1 cellular context compared by ENCODE assay signal in the genomic region with DNA sequence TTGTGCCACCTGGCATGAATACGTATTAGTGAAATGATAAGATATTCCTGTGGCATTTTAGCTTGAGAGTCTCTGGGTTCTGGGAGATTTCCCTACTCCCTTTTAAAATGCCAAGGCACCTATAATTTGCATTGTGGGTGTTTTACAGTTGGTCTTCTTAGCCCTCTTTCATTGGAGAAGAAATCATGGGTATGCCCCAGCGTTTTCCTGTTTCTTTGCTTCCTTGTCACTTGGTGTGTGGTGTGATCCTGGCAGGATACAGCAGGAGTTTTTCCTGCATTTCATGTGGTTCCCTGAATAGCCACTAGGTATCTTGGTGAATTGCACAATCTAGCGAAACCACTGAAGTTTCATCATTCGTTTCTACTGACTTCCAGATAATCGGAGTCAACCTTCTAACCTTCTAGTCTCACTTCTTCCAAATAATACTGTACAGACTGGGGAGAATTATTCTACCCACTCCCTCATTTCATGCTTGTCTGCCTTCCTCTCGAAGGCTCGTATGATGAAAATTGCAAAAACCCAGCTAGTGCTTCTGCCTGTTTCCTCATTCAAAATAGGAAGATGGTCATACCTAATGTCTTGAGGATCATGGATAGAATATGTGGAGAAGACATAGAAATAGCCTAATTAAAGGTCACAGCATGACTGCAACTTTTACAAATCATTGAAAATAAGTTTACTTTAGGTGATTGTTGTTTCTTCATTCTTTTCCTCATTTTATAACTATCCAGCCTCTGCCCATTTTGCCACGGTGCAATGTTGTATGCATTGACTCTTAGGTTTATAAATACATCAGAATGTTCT.
A peak's percentile ranks its signal among the peaks of the same experiment; 100 is the strongest.
TF ChIP-seq lines count a peak whose summit lies in the region.

No MANE protein-coding gene starts in this region.

TF ChIP-seq in K562, 482 proteins besides CTCF, POLR2A, EP300 and RAD21 (continued from another document and continues in another):
- TF ChIP-seq, protein P1, sequence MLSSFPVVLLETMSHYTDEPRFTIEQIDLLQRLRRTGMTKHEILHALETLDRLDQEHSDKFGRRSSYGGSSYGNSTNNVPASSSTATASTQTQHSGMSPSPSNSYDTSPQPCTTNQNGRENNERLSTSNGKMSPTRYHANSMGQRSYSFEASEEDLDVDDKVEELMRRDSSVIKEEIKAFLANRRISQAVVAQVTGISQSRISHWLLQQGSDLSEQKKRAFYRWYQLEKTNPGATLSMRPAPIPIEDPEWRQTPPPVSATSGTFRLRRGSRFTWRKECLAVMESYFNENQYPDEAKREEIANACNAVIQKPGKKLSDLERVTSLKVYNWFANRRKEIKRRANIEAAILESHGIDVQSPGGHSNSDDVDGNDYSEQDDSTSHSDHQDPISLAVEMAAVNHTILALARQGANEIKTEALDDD (IDR thresholded peaks at IDR 0.05): peak; percentile 90
- TF ChIP-seq, protein P2, sequence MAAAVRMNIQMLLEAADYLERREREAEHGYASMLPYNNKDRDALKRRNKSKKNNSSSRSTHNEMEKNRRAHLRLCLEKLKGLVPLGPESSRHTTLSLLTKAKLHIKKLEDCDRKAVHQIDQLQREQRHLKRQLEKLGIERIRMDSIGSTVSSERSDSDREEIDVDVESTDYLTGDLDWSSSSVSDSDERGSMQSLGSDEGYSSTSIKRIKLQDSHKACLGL (CRISPR knock-in tag; IDR thresholded peaks at IDR 0.05; ENCODE audit: borderline replicate concordance, poor library complexity, severe bottlenecking): no peak
- TF ChIP-seq SMARCA4 (IDR thresholded peaks at IDR 0.05) (peak; percentile 72), HOXB6 (CRISPR knock-in tag; IDR thresholded peaks at IDR 0.05; ENCODE audit: borderline replicate concordance) (0 out of 2 replicates have a peak, but pooled peaks have one; percentile 39), TGIF2 (CRISPR knock-in tag; IDR thresholded peaks at IDR 0.05) (no peak), MAFK (IDR thresholded peaks at IDR 0.05; ENCODE audit: low read length) (no peak), E2F3 (CRISPR knock-in tag; IDR thresholded peaks at IDR 0.05) (no peak), BHLHE40 (IDR thresholded peaks at IDR 0.05; ENCODE audit: low read length) (no peak), MYC (IDR thresholded peaks at IDR 0.05; ENCODE audit: low read depth, low read length) (peak; percentile 54; the same call in 1 of the 2 replicates), MYC (CRISPR knock-in tag; IDR thresholded peaks at IDR 0.05; ENCODE audit: borderline replicate concordance, low read depth) (no peak; the same call in none of the 2 replicates), TCF3 (CRISPR knock-in tag; IDR thresholded peaks at IDR 0.05) (no peak), SRSF9 (IDR thresholded peaks at IDR 0.05; ENCODE audit: borderline replicate concordance, low read depth, low read length) (no peak), RNF2 (IDR thresholded peaks at IDR 0.05) (no peak), ZNF232 (CRISPR knock-in tag; IDR thresholded peaks at IDR 0.05) (no peak), TBL1XR1 (IDR thresholded peaks at IDR 0.05; ENCODE audit: low read length in 2 of 2) (0 out of 4 replicates have a peak, but pooled peaks of 1 of the 2 experiments have one; percentile 25), POLR3G (IDR thresholded peaks at IDR 0.05; ENCODE audit: extremely low read depth, insufficient read length, insufficient replicate concordance) (no peak), PHF20 (IDR thresholded peaks at IDR 0.05; ENCODE audit: partially characterized antibody) (no peak), CTBP1 (IDR thresholded peaks at IDR 0.05; ENCODE audit: borderline replicate concordance) (no peak), HDAC1 (IDR thresholded peaks at IDR 0.05) (peak in 1 of 2 experiments; percentile 33; a peak in 1 of 4 replicates), MYNN (IDR thresholded peaks at IDR 0.05) (0 out of 2 replicates have a peak, but pooled peaks have one; percentile 12), MYNN (CRISPR knock-in tag; IDR thresholded peaks at IDR 0.05) (no peak), ZEB2 (IDR thresholded peaks at IDR 0.05) (0 out of 2 replicates have a peak, but pooled peaks have one; percentile 35), BMI1 (IDR thresholded peaks at IDR 0.05; ENCODE audit: low read length) (no peak), CBFB (CRISPR knock-in tag; IDR thresholded peaks at IDR 0.05) (no peak), DACH1 (IDR thresholded peaks at IDR 0.05; ENCODE audit: partially characterized antibody) (no peak), TEAD1 (CRISPR knock-in tag; IDR thresholded peaks at IDR 0.05) (peak; percentile 3 to 76; a peak in 2 of 4 replicates), ZBED1 (IDR thresholded peaks at IDR 0.05) (no peak), KLF1 (tag; IDR thresholded peaks at IDR 0.05) (0 out of 2 replicates have a peak, but pooled peaks have one; percentile 7), NCOA6 (IDR thresholded peaks at IDR 0.05) (no peak), ZNF316 (IDR thresholded peaks at IDR 0.05) (no peak)
- TF ChIP-seq, protein P3, sequence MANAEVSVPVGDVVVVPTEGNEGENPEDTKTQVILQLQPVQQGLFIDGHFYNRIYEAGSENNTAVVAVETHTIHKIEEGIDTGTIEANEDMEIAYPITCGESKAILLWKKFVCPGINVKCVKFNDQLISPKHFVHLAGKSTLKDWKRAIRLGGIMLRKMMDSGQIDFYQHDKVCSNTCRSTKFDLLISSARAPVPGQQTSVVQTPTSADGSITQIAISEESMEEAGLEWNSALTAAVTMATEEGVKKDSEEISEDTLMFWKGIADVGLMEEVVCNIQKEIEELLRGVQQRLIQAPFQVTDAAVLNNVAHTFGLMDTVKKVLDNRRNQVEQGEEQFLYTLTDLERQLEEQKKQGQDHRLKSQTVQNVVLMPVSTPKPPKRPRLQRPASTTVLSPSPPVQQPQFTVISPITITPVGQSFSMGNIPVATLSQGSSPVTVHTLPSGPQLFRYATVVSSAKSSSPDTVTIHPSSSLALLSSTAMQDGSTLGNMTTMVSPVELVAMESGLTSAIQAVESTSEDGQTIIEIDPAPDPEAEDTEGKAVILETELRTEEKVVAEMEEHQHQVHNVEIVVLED (CRISPR knock-in tag; IDR thresholded peaks at IDR 0.05): no peak
- TF ChIP-seq, protein P4, sequence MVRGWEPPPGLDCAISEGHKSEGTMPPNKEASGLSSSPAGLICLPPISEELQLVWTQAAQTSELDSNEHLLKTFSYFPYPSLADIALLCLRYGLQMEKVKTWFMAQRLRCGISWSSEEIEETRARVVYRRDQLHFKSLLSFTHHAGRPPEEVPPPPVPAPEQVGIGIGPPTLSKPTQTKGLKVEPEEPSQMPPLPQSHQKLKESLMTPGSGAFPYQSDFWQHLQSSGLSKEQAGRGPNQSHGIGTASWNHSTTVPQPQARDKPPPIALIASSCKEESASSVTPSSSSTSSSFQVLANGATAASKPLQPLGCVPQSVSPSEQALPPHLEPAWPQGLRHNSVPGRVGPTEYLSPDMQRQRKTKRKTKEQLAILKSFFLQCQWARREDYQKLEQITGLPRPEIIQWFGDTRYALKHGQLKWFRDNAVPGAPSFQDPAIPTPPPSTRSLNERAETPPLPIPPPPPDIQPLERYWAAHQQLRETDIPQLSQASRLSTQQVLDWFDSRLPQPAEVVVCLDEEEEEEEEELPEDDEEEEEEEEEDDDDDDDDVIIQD (CRISPR knock-in tag; IDR thresholded peaks at IDR 0.05): no peak
- TF ChIP-seq, protein P5, sequence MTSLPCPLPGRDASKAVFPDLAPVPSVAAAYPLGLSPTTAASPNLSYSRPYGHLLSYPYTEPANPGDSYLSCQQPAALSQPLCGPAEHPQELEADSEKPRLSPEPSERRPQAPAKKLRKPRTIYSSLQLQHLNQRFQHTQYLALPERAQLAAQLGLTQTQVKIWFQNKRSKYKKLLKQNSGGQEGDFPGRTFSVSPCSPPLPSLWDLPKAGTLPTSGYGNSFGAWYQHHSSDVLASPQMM (CRISPR knock-in tag; IDR thresholded peaks at IDR 0.05): no peak
- TF ChIP-seq, protein P6, sequence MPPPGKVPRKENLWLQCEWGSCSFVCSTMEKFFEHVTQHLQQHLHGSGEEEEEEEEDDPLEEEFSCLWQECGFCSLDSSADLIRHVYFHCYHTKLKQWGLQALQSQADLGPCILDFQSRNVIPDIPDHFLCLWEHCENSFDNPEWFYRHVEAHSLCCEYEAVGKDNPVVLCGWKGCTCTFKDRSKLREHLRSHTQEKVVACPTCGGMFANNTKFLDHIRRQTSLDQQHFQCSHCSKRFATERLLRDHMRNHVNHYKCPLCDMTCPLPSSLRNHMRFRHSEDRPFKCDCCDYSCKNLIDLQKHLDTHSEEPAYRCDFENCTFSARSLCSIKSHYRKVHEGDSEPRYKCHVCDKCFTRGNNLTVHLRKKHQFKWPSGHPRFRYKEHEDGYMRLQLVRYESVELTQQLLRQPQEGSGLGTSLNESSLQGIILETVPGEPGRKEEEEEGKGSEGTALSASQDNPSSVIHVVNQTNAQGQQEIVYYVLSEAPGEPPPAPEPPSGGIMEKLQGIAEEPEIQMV (tag; conservative IDR thresholded peaks at IDR 0.05; ENCODE audit: low read depth): no peak
- TF ChIP-seq, protein P7, sequence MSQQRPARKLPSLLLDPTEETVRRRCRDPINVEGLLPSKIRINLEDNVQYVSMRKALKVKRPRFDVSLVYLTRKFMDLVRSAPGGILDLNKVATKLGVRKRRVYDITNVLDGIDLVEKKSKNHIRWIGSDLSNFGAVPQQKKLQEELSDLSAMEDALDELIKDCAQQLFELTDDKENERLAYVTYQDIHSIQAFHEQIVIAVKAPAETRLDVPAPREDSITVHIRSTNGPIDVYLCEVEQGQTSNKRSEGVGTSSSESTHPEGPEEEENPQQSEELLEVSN (IDR thresholded peaks at IDR 0.05; ENCODE audit: borderline replicate concordance in 1 of 2, extremely low read depth in 1 of 2, insufficient read depth in 1 of 2, insufficient read length in 1 of 2, low read depth in 1 of 2, low read length in 1 of 2, poor library complexity in 1 of 2, severe bottlenecking in 1 of 2): no peak
- TF ChIP-seq, protein P8, sequence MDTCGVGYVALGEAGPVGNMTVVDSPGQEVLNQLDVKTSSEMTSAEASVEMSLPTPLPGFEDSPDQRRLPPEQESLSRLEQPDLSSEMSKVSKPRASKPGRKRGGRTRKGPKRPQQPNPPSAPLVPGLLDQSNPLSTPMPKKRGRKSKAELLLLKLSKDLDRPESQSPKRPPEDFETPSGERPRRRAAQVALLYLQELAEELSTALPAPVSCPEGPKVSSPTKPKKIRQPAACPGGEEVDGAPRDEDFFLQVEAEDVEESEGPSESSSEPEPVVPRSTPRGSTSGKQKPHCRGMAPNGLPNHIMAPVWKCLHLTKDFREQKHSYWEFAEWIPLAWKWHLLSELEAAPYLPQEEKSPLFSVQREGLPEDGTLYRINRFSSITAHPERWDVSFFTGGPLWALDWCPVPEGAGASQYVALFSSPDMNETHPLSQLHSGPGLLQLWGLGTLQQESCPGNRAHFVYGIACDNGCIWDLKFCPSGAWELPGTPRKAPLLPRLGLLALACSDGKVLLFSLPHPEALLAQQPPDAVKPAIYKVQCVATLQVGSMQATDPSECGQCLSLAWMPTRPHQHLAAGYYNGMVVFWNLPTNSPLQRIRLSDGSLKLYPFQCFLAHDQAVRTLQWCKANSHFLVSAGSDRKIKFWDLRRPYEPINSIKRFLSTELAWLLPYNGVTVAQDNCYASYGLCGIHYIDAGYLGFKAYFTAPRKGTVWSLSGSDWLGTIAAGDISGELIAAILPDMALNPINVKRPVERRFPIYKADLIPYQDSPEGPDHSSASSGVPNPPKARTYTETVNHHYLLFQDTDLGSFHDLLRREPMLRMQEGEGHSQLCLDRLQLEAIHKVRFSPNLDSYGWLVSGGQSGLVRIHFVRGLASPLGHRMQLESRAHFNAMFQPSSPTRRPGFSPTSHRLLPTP (IDR thresholded peaks at IDR 0.05; ENCODE audit: borderline replicate concordance, extremely low read depth, insufficient read length): no peak
- TF ChIP-seq, protein P9, sequence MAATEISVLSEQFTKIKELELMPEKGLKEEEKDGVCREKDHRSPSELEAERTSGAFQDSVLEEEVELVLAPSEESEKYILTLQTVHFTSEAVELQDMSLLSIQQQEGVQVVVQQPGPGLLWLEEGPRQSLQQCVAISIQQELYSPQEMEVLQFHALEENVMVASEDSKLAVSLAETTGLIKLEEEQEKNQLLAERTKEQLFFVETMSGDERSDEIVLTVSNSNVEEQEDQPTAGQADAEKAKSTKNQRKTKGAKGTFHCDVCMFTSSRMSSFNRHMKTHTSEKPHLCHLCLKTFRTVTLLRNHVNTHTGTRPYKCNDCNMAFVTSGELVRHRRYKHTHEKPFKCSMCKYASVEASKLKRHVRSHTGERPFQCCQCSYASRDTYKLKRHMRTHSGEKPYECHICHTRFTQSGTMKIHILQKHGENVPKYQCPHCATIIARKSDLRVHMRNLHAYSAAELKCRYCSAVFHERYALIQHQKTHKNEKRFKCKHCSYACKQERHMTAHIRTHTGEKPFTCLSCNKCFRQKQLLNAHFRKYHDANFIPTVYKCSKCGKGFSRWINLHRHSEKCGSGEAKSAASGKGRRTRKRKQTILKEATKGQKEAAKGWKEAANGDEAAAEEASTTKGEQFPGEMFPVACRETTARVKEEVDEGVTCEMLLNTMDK (IDR thresholded peaks at IDR 0.05; ENCODE audit: borderline replicate concordance, insufficient read depth, low read depth, low read length, poor library complexity, severe bottlenecking): no peak
- TF ChIP-seq, protein P10, sequence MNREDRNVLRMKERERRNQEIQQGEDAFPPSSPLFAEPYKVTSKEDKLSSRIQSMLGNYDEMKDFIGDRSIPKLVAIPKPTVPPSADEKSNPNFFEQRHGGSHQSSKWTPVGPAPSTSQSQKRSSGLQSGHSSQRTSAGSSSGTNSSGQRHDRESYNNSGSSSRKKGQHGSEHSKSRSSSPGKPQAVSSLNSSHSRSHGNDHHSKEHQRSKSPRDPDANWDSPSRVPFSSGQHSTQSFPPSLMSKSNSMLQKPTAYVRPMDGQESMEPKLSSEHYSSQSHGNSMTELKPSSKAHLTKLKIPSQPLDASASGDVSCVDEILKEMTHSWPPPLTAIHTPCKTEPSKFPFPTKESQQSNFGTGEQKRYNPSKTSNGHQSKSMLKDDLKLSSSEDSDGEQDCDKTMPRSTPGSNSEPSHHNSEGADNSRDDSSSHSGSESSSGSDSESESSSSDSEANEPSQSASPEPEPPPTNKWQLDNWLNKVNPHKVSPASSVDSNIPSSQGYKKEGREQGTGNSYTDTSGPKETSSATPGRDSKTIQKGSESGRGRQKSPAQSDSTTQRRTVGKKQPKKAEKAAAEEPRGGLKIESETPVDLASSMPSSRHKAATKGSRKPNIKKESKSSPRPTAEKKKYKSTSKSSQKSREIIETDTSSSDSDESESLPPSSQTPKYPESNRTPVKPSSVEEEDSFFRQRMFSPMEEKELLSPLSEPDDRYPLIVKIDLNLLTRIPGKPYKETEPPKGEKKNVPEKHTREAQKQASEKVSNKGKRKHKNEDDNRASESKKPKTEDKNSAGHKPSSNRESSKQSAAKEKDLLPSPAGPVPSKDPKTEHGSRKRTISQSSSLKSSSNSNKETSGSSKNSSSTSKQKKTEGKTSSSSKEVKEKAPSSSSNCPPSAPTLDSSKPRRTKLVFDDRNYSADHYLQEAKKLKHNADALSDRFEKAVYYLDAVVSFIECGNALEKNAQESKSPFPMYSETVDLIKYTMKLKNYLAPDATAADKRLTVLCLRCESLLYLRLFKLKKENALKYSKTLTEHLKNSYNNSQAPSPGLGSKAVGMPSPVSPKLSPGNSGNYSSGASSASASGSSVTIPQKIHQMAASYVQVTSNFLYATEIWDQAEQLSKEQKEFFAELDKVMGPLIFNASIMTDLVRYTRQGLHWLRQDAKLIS (CRISPR knock-in tag; IDR thresholded peaks at IDR 0.05): 0 out of 2 replicates have a peak, but pooled peaks have one; percentile 58
